1 cellular context compared by ENCODE assay signal in the genomic region with DNA sequence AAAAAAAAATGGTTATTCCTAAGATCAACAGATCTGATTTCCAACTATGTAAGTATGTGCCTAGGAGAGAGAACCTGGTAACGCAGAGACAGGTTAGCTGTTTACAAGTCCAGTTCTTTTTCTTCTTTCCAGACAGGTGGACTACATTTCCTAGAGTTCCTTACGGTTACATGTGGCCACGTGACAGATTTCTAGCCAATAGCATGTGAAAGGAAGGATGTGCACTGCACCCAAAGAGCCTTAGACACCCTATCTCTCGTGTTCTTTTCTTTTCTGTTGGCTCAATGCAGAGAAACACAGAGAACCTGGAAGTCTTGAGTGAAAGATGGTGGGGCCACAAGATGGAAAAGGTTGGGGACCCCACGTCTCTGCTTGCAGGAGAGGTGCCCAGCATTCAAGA.
TF ChIP-seq lines count a peak whose summit lies in the region.

No MANE protein-coding gene starts in this region.

TF ChIP-seq in SK-N-SH treated with all-trans-retinoic acid at 6 μM for 48 hours, 23 proteins besides CTCF, POLR2A, EP300 and RAD21 (continued from another document):
- TF ChIP-seq, protein P1, sequence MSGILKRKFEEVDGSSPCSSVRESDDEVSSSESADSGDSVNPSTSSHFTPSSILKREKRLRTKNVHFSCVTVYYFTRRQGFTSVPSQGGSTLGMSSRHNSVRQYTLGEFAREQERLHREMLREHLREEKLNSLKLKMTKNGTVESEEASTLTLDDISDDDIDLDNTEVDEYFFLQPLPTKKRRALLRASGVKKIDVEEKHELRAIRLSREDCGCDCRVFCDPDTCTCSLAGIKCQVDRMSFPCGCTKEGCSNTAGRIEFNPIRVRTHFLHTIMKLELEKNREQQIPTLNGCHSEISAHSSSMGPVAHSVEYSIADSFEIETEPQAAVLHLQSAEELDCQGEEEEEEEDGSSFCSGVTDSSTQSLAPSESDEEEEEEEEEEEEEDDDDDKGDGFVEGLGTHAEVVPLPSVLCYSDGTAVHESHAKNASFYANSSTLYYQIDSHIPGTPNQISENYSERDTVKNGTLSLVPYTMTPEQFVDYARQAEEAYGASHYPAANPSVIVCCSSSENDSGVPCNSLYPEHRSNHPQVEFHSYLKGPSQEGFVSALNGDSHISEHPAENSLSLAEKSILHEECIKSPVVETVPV (CRISPR knock-in tag; IDR thresholded peaks at IDR 0.05), result no peak
- TF ChIP-seq ZC3H10 (CRISPR knock-in tag; IDR thresholded peaks at IDR 0.05) (no peak), PPARA (CRISPR knock-in tag; IDR thresholded peaks at IDR 0.05; ENCODE audit: borderline replicate concordance) (no peak), ZFP30 (CRISPR knock-in tag; IDR thresholded peaks at IDR 0.05) (no peak), TOX (CRISPR knock-in tag; IDR thresholded peaks at IDR 0.05; ENCODE audit: borderline replicate concordance) (no peak), ARNTL (CRISPR knock-in tag; IDR thresholded peaks at IDR 0.05; ENCODE audit: borderline replicate concordance, low read depth) (no peak)
- TF ChIP-seq, protein P2, sequence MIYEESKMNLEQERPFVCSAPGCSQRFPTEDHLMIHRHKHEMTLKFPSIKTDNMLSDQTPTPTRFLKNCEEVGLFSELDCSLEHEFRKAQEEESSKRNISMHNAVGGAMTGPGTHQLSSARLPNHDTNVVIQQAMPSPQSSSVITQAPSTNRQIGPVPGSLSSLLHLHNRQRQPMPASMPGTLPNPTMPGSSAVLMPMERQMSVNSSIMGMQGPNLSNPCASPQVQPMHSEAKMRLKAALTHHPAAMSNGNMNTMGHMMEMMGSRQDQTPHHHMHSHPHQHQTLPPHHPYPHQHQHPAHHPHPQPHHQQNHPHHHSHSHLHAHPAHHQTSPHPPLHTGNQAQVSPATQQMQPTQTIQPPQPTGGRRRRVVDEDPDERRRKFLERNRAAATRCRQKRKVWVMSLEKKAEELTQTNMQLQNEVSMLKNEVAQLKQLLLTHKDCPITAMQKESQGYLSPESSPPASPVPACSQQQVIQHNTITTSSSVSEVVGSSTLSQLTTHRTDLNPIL (CRISPR knock-in tag; IDR thresholded peaks at IDR 0.05; ENCODE audit: low read depth), result no peak
- TF ChIP-seq, protein P3, sequence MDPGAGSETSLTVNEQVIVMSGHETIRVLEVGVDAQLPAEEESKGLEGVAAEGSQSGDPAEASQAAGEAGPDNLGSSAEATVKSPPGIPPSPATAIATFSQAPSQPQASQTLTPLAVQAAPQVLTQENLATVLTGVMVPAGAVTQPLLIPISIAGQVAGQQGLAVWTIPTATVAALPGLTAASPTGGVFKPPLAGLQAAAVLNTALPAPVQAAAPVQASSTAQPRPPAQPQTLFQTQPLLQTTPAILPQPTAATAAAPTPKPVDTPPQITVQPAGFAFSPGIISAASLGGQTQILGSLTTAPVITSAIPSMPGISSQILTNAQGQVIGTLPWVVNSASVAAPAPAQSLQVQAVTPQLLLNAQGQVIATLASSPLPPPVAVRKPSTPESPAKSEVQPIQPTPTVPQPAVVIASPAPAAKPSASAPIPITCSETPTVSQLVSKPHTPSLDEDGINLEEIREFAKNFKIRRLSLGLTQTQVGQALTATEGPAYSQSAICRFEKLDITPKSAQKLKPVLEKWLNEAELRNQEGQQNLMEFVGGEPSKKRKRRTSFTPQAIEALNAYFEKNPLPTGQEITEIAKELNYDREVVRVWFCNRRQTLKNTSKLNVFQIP (CRISPR knock-in tag; IDR thresholded peaks at IDR 0.05; ENCODE audit: borderline replicate concordance, low read depth), result no peak
